In the genomic region with DNA sequence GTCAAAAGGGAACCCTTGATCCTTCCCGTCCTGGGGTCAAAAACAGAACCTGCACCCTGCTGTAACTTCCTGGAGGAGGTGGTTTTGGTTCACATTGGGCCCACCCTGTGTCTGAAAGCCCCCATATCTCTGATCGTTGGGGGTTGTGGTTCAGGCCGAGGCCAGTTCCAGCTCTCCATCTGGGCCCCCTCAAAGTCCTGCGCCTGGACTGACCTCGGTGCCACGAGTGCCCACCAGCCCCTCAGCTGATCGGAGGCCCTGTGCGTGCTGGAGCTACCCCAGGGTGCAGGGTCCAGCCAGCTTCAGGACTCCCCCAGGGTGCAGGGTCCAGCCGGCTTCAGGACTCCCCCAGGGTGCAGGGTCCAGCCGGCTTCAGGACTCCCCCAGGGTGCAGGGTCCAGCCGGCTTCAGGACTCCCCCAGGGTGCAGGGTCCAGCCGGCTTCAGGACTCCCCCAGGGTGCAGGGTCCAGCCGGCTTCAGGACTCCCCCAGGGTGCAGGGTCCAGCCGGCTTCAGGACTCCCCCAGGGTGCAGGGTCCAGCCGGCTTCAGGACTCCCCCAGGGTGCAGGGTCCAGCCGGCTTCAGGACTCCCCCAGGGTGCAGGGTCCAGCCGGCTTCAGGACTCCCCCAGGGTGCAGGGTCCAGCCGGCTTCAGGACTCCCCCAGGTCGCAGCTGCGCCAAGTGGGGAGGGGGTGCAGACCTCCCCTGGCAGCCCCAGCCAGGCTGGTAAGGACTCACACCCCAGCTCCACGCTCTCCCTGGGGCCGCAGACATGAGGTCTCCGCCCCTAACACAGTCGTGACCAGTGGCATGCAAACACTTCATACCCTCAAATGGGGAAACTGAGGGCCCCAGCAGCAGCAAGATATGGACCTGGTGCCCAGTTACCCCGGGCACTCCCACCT, we compare ENCODE assay signal across 1 cellular context.
TF ChIP-seq lines count a peak whose summit lies in the region.
"Not testable (repeated sequence)": the region's sequence is repeated elsewhere in the genome, so short reads cannot be mapped to it uniquely, and the experiment has no call there.

No MANE protein-coding gene starts in this region.

TF ChIP-seq in HepG2, 621 proteins besides CTCF, POLR2A, EP300 and RAD21 (continued from another document and continues in another):
- TF ChIP-seq, protein P1, sequence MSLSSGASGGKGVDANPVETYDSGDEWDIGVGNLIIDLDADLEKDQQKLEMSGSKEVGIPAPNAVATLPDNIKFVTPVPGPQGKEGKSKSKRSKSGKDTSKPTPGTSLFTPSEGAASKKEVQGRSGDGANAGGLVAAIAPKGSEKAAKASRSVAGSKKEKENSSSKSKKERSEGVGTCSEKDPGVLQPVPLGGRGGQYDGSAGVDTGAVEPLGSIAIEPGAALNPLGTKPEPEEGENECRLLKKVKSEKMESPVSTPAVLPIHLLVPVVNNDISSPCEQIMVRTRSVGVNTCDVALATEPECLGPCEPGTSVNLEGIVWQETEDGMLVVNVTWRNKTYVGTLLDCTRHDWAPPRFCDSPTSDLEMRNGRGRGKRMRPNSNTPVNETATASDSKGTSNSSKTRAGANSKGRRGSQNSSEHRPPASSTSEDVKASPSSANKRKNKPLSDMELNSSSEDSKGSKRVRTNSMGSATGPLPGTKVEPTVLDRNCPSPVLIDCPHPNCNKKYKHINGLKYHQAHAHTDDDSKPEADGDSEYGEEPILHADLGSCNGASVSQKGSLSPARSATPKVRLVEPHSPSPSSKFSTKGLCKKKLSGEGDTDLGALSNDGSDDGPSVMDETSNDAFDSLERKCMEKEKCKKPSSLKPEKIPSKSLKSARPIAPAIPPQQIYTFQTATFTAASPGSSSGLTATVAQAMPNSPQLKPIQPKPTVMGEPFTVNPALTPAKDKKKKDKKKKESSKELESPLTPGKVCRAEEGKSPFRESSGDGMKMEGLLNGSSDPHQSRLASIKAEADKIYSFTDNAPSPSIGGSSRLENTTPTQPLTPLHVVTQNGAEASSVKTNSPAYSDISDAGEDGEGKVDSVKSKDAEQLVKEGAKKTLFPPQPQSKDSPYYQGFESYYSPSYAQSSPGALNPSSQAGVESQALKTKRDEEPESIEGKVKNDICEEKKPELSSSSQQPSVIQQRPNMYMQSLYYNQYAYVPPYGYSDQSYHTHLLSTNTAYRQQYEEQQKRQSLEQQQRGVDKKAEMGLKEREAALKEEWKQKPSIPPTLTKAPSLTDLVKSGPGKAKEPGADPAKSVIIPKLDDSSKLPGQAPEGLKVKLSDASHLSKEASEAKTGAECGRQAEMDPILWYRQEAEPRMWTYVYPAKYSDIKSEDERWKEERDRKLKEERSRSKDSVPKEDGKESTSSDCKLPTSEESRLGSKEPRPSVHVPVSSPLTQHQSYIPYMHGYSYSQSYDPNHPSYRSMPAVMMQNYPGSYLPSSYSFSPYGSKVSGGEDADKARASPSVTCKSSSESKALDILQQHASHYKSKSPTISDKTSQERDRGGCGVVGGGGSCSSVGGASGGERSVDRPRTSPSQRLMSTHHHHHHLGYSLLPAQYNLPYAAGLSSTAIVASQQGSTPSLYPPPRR (CRISPR knock-in tag; IDR thresholded peaks at IDR 0.05; ENCODE audit: borderline replicate concordance), result peak; percentile 88
- TF ChIP-seq HES4 (CRISPR knock-in tag; IDR thresholded peaks at IDR 0.05; ENCODE audit: borderline replicate concordance), result peak; percentile 9; the same call in 1 of the 2 replicates
- TF ChIP-seq ATF7-NPFF (CRISPR knock-in tag; IDR thresholded peaks at IDR 0.05; ENCODE audit: low read depth), result peak; percentile 47; the same call in 1 of the 2 replicates
- TF ChIP-seq MLX (CRISPR knock-in tag; IDR thresholded peaks at IDR 0.05), result peak; percentile 78; the same call in 1 of the 2 replicates
- TF ChIP-seq ELF3 (CRISPR knock-in tag; IDR thresholded peaks at IDR 0.05), result peak; percentile 33; the same call in 1 of the 2 replicates
- TF ChIP-seq NR2C2 (CRISPR knock-in tag; IDR thresholded peaks at IDR 0.05; ENCODE audit: borderline replicate concordance), result peak; percentile 87
- peak; percentile 50; the same call in 1 of the 2 replicates for TF ChIP-seq FOXK1 (CRISPR knock-in tag; IDR thresholded peaks at IDR 0.05; ENCODE audit: borderline replicate concordance, low read depth)
- TF ChIP-seq ZBTB40 (IDR thresholded peaks at IDR 0.05), result not testable (repeated sequence)
- peak; percentile 24; the same call in 1 of the 2 replicates for TF ChIP-seq ZBTB40 (CRISPR knock-in tag; IDR thresholded peaks at IDR 0.05)
- TF ChIP-seq, protein P2, sequence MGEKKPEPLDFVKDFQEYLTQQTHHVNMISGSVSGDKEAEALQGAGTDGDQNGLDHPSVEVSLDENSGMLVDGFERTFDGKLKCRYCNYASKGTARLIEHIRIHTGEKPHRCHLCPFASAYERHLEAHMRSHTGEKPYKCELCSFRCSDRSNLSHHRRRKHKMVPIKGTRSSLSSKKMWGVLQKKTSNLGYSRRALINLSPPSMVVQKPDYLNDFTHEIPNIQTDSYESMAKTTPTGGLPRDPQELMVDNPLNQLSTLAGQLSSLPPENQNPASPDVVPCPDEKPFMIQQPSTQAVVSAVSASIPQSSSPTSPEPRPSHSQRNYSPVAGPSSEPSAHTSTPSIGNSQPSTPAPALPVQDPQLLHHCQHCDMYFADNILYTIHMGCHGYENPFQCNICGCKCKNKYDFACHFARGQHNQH (CRISPR knock-in tag; IDR thresholded peaks at IDR 0.05), result peak; percentile 70
- TF ChIP-seq HMG20A (CRISPR knock-in tag; IDR thresholded peaks at IDR 0.05; ENCODE audit: borderline replicate concordance), result peak; percentile 56; the same call in 1 of the 2 replicates
- TF ChIP-seq TRIM24 (CRISPR knock-in tag; IDR thresholded peaks at IDR 0.05), result 0 out of 2 replicates have a peak, but pooled peaks have one; percentile 38
- TF ChIP-seq SPEN (CRISPR knock-in tag; IDR thresholded peaks at IDR 0.05; ENCODE audit: low read depth), result peak; percentile 88
- TF ChIP-seq MYPOP (CRISPR knock-in tag; IDR thresholded peaks at IDR 0.05), result 0 out of 2 replicates have a peak, but pooled peaks have one; percentile 24
- TF ChIP-seq, protein P3, sequence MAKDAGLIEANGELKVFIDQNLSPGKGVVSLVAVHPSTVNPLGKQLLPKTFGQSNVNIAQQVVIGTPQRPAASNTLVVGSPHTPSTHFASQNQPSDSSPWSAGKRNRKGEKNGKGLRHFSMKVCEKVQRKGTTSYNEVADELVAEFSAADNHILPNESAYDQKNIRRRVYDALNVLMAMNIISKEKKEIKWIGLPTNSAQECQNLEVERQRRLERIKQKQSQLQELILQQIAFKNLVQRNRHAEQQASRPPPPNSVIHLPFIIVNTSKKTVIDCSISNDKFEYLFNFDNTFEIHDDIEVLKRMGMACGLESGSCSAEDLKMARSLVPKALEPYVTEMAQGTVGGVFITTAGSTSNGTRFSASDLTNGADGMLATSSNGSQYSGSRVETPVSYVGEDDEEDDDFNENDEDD (CRISPR knock-in tag; IDR thresholded peaks at IDR 0.05; ENCODE audit: borderline replicate concordance), result 0 out of 2 replicates have a peak, but pooled peaks have one; percentile 26
- peak; percentile 48 for TF ChIP-seq TBL1XR1 (IDR thresholded peaks at IDR 0.05; ENCODE audit: borderline replicate concordance, low read length, partially characterized antibody)
- peak; percentile 80; the same call in 1 of the 2 replicates for TF ChIP-seq PCBP1 (IDR thresholded peaks at IDR 0.05; ENCODE audit: borderline replicate concordance, low read depth, low read length)
- TF ChIP-seq, protein P4, sequence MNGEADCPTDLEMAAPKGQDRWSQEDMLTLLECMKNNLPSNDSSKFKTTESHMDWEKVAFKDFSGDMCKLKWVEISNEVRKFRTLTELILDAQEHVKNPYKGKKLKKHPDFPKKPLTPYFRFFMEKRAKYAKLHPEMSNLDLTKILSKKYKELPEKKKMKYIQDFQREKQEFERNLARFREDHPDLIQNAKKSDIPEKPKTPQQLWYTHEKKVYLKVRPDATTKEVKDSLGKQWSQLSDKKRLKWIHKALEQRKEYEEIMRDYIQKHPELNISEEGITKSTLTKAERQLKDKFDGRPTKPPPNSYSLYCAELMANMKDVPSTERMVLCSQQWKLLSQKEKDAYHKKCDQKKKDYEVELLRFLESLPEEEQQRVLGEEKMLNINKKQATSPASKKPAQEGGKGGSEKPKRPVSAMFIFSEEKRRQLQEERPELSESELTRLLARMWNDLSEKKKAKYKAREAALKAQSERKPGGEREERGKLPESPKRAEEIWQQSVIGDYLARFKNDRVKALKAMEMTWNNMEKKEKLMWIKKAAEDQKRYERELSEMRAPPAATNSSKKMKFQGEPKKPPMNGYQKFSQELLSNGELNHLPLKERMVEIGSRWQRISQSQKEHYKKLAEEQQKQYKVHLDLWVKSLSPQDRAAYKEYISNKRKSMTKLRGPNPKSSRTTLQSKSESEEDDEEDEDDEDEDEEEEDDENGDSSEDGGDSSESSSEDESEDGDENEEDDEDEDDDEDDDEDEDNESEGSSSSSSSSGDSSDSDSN (CRISPR knock-in tag; IDR thresholded peaks at IDR 0.05), result peak; percentile 71; the same call in 1 of the 2 replicates
- peak; percentile 81; the same call in 1 of the 2 replicates for TF ChIP-seq KDM3A (CRISPR knock-in tag; IDR thresholded peaks at IDR 0.05; ENCODE audit: low read depth)
- TF ChIP-seq ZNF782 (CRISPR knock-in tag; IDR thresholded peaks at IDR 0.05; ENCODE audit: borderline replicate concordance), result peak; percentile 53; the same call in 1 of the 2 replicates
- TF ChIP-seq REPIN1 (CRISPR knock-in tag; IDR thresholded peaks at IDR 0.05; ENCODE audit: borderline replicate concordance, low read depth), result peak; percentile 69
- peak; percentile 100 for TF ChIP-seq HIVEP1 (CRISPR knock-in tag; IDR thresholded peaks at IDR 0.05)
